Comparison of ENCODE assay signal across 34 cellular contexts in genomic region chr22:46031066-46031465, GRCh38. TPM values are rescaled to one million over a fixed set of nuclear protein-coding genes. Genes with fewer than 3 reads are reported as not detected.
DNase-seq lines count a peak whose midpoint lies in the region; ATAC-seq, FAIRE-seq and TF ChIP-seq lines count a peak whose summit lies in the region.
"Had no signal": no experiment of that assay in that cellular context is flagged by ENCODE, and none has a peak within 500 bp of the region (broad histone marks: within the 10 kb centered on the region; RNA-seq: fewer than 3 reads in every experiment).

No MANE protein-coding gene starts in this region.

- BruUV-seq in K562 (replicated peaks; lab: Mats Ljungman, UMichigan) = no TSS peak

- CTCF ChIA-PET in activated naive CD4-positive, alpha-beta T cell treated with anti-CD3 and anti-CD28 coated beads, Interleukin-2, amount 10 ng/mL, durations not matched to agents 7 days and 5 days (lab: Charles Lee) = interaction anchor here (1.5 kb wide), 1 partner anchor 25 kb away, joined by 6 read pairs; no protein-coding TSS in a partner anchor
- CTCF ChIA-PET in K562 (lab: Yijun Ruan, JAX; ENCODE audit: low intra/inter-chr PET ratio) = no interaction called here

- DNase-seq in activated naive CD4-positive, alpha-beta T cell treated with anti-CD3 and anti-CD28 coated beads, Interleukin-2, amount 10 ng/mL, durations not matched to agents 7 days and 5 days = peak; percentile 8
- DNase-seq in activated naive CD4-positive, alpha-beta T cell treated with anti-CD3 and anti-CD28 coated beads, Interleukin-2, amount 50 U/mL, for 16 hours = no peak
- DNase-seq in K562 (ENCODE audit: extremely low read depth in 1 of 4, low spot score in 3 of 4) (no peak), mesenteric fat pad (ENCODE audit: low spot score) (peak; percentile 85), suprapubic skin (ENCODE audit: low spot score in 2 of 2) (peak; percentile 59 to 72), COLO668 (lab: John Stamatoyannopoulos, UW; ENCODE audit: unreplicated experiment) (no peak)
- no peak for DNase-seq in effector CD8-positive, alpha-beta T cell (lab: John Stamatoyannopoulos, UW)
- DNase-seq: activated CD4-positive, alpha-beta T cell treated with anti-CD3 and anti-CD28 coated beads, Interleukin-2, amount 50 U/mL, for 1 hour; amygdala; cortex of kidney; DND-41; foreskin fibroblast; GF-D8; GM23248; HFFc6; islet precursor cell; KBM-7; naive thymus-derived CD8-positive, alpha-beta T cell; NCI-H1092 treated with DMSO at 0.1 percent for 48 hours; NCI-H1694 treated with DMSO at 0.1 percent for 48 hours; NCI-H446 treated with DMSO at 0.1 percent for 48 hours; nucleus accumbens; small intestine; stimulated activated naive CD4-positive, alpha-beta T cell; T-cell had no signal

- H3K27ac Mint-ChIP-seq in activated naive CD4-positive, alpha-beta T cell treated with anti-CD3 and anti-CD28 coated beads, Interleukin-2, amount 10 ng/mL, durations not matched to agents 7 days and 5 days = no peak overlapping the region
- H3K27ac Mint-ChIP-seq: activated naive CD4-positive, alpha-beta T cell treated with anti-CD3 and anti-CD28 coated beads, Interleukin-2, amount 50 U/mL, for 24 hours; activated T-helper 1 cell treated with anti-CD3 and anti-CD28 coated beads, Interleukin-12 subunit alpha, Interleukin-12 subunit beta, Interleukin-2, Interleukin-4 antibody, amounts not matched to agents 30 ng/mL and 10 ng/mL and 1 ng/mL, durations not matched to agents 14 hours and 24 hours and 36 hours; HFFc6; T-cell had no signal

- peaks cover 55% of the 10 kb centered on the region for H3K27me3 Mint-ChIP-seq in activated naive CD4-positive, alpha-beta T cell treated with anti-CD3 and anti-CD28 coated beads, Interleukin-2, amount 10 ng/mL, durations not matched to agents 7 days and 5 days

- in situ Hi-C loops in K562 (cut with MboI) = no loop called here

- no peak for FAIRE-seq in K562 (lab: Jason Lieb, UNC)
- FAIRE-seq: A204.1, endometrium, small intestine had no signal

- no peaks in the 10 kb centered on the region for H3K9me1 ChIP-seq in K562 (ENCODE audit: control insufficient read depth, insufficient read depth, low read length)

- POLR2A ChIA-PET in K562 (lab: Yijun Ruan, JAX) = no interaction called here

- intact Hi-C loops in K562 (cut with micrococcal nuclease) = no loop called here

- H3K9ac ChIP-seq in K562 (ENCODE audit: insufficient read depth in 1 of 2, low read depth in 2 of 2, low read length in 2 of 2) = no peak overlapping the region
- H3K9ac ChIP-seq: GM23248 had no signal

- H3K27ac ChIP-seq in K562 (ENCODE audit: extremely low read depth, low read depth, low read length) (no peak overlapping the region), suprapubic skin (no peak overlapping the region)
- H3K27ac ChIP-seq: esophagus muscularis mucosa, GM23248 had no signal

- no peak for TF ChIP-seq EP300 in K562 (IDR thresholded peaks at IDR 0.05; ENCODE audit: low read length)
- no peak for TF ChIP-seq EP300 in suprapubic skin (IDR thresholded peaks at IDR 0.05)

- no peak overlapping the region for H3K4me2 ChIP-seq in K562 (ENCODE audit: insufficient read depth, low read length)

- 73% methylated on average over 7 of the region's 13 CpGs for WGBS in K562 (ENCODE audit: insufficient coverage, low coverage, missing lambda C conversion rate)
- WGBS in suprapubic skin = 88% methylated on average over 13 of the region's 13 CpGs

- H4K20me1 ChIP-seq in K562 (replicated peaks; ENCODE audit: control insufficient read depth, insufficient read depth, low read length) = no peaks in the 10 kb centered on the region

- no peaks in the 10 kb centered on the region for H3K36me3 Mint-ChIP-seq in activated naive CD4-positive, alpha-beta T cell treated with anti-CD3 and anti-CD28 coated beads, Interleukin-2, amount 10 ng/mL, durations not matched to agents 7 days and 5 days
- H3K36me3 Mint-ChIP-seq: activated naive CD4-positive, alpha-beta T cell treated with anti-CD3 and anti-CD28 coated beads, Interleukin-2, amount 50 U/mL, for 24 hours; naive thymus-derived CD8-positive, alpha-beta T cell; T-cell had no signal

- peaks cover under 1% of the 10 kb centered on the region; the same call in 1 of the 3 replicates for H3K79me2 ChIP-seq in K562 (ENCODE audit: control insufficient read depth, insufficient read depth, low read length)

- no peak for TF ChIP-seq CTCF in K562 (IDR thresholded peaks at IDR 0.05 in 2 of 3, conservative IDR thresholded peaks at IDR 0.05 in 1 of 3; ENCODE audit: insufficient read depth in 2 of 3, low read depth in 1 of 3, low read length in 3 of 3)
- TF ChIP-seq CTCF in suprapubic skin (IDR thresholded peaks at IDR 0.05) = no peak

- no peaks in the 10 kb centered on the region for H3K36me3 ChIP-seq in K562 (ENCODE audit: control insufficient read depth, insufficient read depth, low read length)
- H3K36me3 ChIP-seq in suprapubic skin = no peaks in the 10 kb centered on the region
- H3K36me3 ChIP-seq: esophagus muscularis mucosa had no signal

- no peak overlapping the region for H3K4me3 Mint-ChIP-seq in activated naive CD4-positive, alpha-beta T cell treated with anti-CD3 and anti-CD28 coated beads, Interleukin-2, amount 10 ng/mL, durations not matched to agents 7 days and 5 days
- H3K4me3 Mint-ChIP-seq: activated naive CD4-positive, alpha-beta T cell treated with anti-CD3 and anti-CD28 coated beads, Interleukin-2, amount 50 U/mL, for 24 hours; activated T-helper 1 cell treated with anti-CD3 and anti-CD28 coated beads, Interleukin-12 subunit alpha, Interleukin-12 subunit beta, Interleukin-2, Interleukin-4 antibody, amounts not matched to agents 30 ng/mL and 10 ng/mL and 1 ng/mL, durations not matched to agents 14 hours and 24 hours and 36 hours; HFFc6; naive thymus-derived CD8-positive, alpha-beta T cell; T-cell had no signal

- H3K4me1 ChIP-seq in K562 (replicated peaks in 1 of 2; ENCODE audit: control insufficient read depth in 2 of 2, insufficient read depth in 2 of 2, low read length in 2 of 2) = peaks cover 4 to 18% of the 10 kb centered on the region in 2 experiments; a peak in 3 of 5 replicates
- H3K4me1 ChIP-seq in suprapubic skin = peaks cover 44% of the 10 kb centered on the region

- no peaks in the 10 kb centered on the region for H3K9me3 Mint-ChIP-seq in activated naive CD4-positive, alpha-beta T cell treated with anti-CD3 and anti-CD28 coated beads, Interleukin-2, amount 10 ng/mL, durations not matched to agents 7 days and 5 days
- H3K9me3 Mint-ChIP-seq: activated naive CD4-positive, alpha-beta T cell treated with anti-CD3 and anti-CD28 coated beads, Interleukin-2, amount 50 U/mL, for 24 hours; activated T-helper 1 cell treated with anti-CD3 and anti-CD28 coated beads, Interleukin-12 subunit alpha, Interleukin-12 subunit beta, Interleukin-2, Interleukin-4 antibody, amounts not matched to agents 30 ng/mL and 10 ng/mL and 1 ng/mL, durations not matched to agents 14 hours and 24 hours and 36 hours; HFFc6; naive thymus-derived CD8-positive, alpha-beta T cell; T-cell had no signal

- TF ChIP-seq RAD21 in K562 (CRISPR knock-in tag; conservative IDR thresholded peaks at IDR 0.05 in 1 of 2, IDR thresholded peaks at IDR 0.05 in 1 of 2) = no peak

- H3K4me3 ChIP-seq in K562 (no peak overlapping the region), suprapubic skin (no peak overlapping the region)
- H3K4me3 ChIP-seq: esophagus muscularis mucosa, GM23248 had no signal

- H2AFZ ChIP-seq in K562 (ENCODE audit: low read depth, low read length) = no peak overlapping the region
- H2AFZ ChIP-seq: GM23248 had no signal

- TF ChIP-seq POLR2A in K562 (conservative IDR thresholded peaks at IDR 0.05) (no peak), suprapubic skin (IDR thresholded peaks at IDR 0.05) (no peak)

- H3K9me3 ChIP-seq in K562 (replicated peaks; ENCODE audit: control insufficient read depth, insufficient read depth, low read depth, low read length) (no peaks in the 10 kb centered on the region), suprapubic skin (no peaks in the 10 kb centered on the region)
- H3K9me3 ChIP-seq: esophagus muscularis mucosa had no signal

- no peaks in the 10 kb centered on the region for H3K27me3 ChIP-seq in K562 (ENCODE audit: control insufficient read depth in 2 of 2, insufficient read depth in 2 of 2, low read length in 2 of 2)
- H3K27me3 ChIP-seq in suprapubic skin = no peaks in the 10 kb centered on the region
- H3K27me3 ChIP-seq: esophagus muscularis mucosa had no signal

- H3K4me1 Mint-ChIP-seq in activated naive CD4-positive, alpha-beta T cell treated with anti-CD3 and anti-CD28 coated beads, Interleukin-2, amount 10 ng/mL, durations not matched to agents 7 days and 5 days = peaks cover 18% of the 10 kb centered on the region

- ATAC-seq in K562 (no peak), GM18867 (IDR thresholded peaks at IDR 0.05; ENCODE audit: unreplicated experiment) (no peak)
- ATAC-seq: naive thymus-derived CD8-positive, alpha-beta T cell; T-cell had no signal

TF ChIP-seq in K562, 482 proteins besides CTCF, POLR2A, EP300 and RAD21 (continues in another document):
- TF ChIP-seq GTF2F1 (IDR thresholded peaks at IDR 0.05; ENCODE audit: low read depth, low read length) = no peak
- no peak for TF ChIP-seq IRF1 (CRISPR knock-in tag; IDR thresholded peaks at IDR 0.05; ENCODE audit: borderline replicate concordance)
- TF ChIP-seq SOX6 (IDR thresholded peaks at IDR 0.05) = no peak

RNA-seq across cellular contexts. Expression of gene WNT7B, which starts 54.1 kb away (rescaled TPM):
- total RNA-seq in K562 (2011; cell fraction: chromatin; rRNA removed; ENCODE audit: low replicate concordance) = not detected in 2 replicates
- not detected in 2 replicates for total RNA-seq in K562 (2011; cell fraction: nucleolus; rRNA removed)
- not detected in 2 replicates for total RNA-seq in K562 (2011; cell fraction: nucleoplasm; rRNA removed)
- total RNA-seq in K562 (2014; rRNA removed) (not detected in 2 replicates), K562 (2014; rRNA removed; fragmentation: Illumina TruSeq; extraction: Trizol) (not detected in 2 replicates), K562 (2015; rRNA removed; fragmentation: Illumina TruSeq; extraction: Trizol) (not detected in 2 replicates), K562 (2021) (not detected in 2 replicates), mesenteric fat pad (not detected), suprapubic skin (10 to 100 TPM; 18.7 to 54.4 (median 44.1) TPM)
- polyA plus RNA-seq in K562 (2011; rRNA removed) (not detected in 2 replicates), K562 (2014; fragmentation: Illumina TruSeq; extraction: Trizol) (not detected in 2 replicates), K562 (2014; fragmentation: Nextera tagmentation; extraction: Ambion mirVana) (not detected), K562 (2014; rRNA removed) (not detected in 2 replicates)
- polyA plus RNA-seq in K562 (2011; cell fraction: cytosol; rRNA removed) = not detected in 2 replicates
- polyA plus RNA-seq in K562 (2011; cell fraction: nucleus; rRNA removed) = not detected in 2 replicates
- polyA plus RNA-seq in K562 (2012) = not detected in 2 replicates
- polyA minus RNA-seq in K562 (2011; rRNA and poly(A)+ RNA removed) = not detected in 2 replicates
- not detected in 2 replicates for polyA minus RNA-seq in K562 (2011; cell fraction: cytosol; rRNA and poly(A)+ RNA removed)
- not detected in 2 replicates for polyA minus RNA-seq in K562 (2011; cell fraction: nucleus; rRNA and poly(A)+ RNA removed)
- total RNA-seq: activated T-helper 1 cell treated with anti-CD3 and anti-CD28 coated beads, Interleukin-12 subunit alpha, Interleukin-12 subunit beta, Interleukin-2, Interleukin-4 antibody, amounts not matched to agents 30 ng/mL and 10 ng/mL and 1 ng/mL, durations not matched to agents 14 hours and 24 hours and 36 hours; esophagus muscularis mucosa; GM23248; mononuclear cell; naive thymus-derived CD8-positive, alpha-beta T cell; SK-MEL-5 had no signal
- polyA plus RNA-seq: CD14-positive monocyte; GM23248; naive thymus-derived CD8-positive, alpha-beta T cell had no signal

Comparison
In these comparisons a context has a peak if more than half of its experiments do, and no peak if none do; other contexts are left out.
1. DNase-seq: peak in activated naive CD4-positive, alpha-beta T cell treated with anti-CD3 and anti-CD28 coated beads, Interleukin-2, amount 10 ng/mL, durations not matched to agents 7 days and 5 days (single experiment), mesenteric fat pad (single experiment) and suprapubic skin (2 of 2); none in activated naive CD4-positive, alpha-beta T cell treated with anti-CD3 and anti-CD28 coated beads, Interleukin-2, amount 50 U/mL, for 16 hours (single experiment), K562 (0 of 4), COLO668 (single experiment) and effector CD8-positive, alpha-beta T cell (single experiment).
2. RNA of gene WNT7B, which starts 54.1 kb away (total RNA-seq): 18.7 to 54.4 TPM in suprapubic skin; not detected in K562 and not detected in mesenteric fat pad (single experiment); every median in the first group is over 10 times any median in the second.